22 cellular contexts compared by ENCODE assay signal in the genomic region with DNA sequence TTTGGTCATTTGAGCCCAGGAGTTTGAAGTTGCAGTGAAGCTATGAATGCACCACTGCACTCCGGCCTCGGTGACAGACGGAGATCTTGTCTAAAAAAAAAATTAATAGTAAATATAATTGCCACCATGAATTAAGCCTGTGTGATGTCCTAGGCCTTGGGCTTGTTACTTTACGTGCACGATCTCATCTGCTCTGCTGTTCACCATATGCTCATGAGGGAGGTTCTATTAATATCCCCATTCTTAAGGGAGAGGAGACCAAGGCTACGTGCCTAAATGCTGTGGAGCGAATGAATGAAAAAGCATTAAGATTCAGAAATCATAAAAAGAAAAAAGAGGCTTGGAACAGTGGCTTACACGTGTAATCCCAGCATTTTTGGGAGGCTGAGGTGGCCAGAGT. TPM values are rescaled to one million over a fixed set of nuclear protein-coding genes. Genes with fewer than 3 reads are reported as not detected.
DNase-seq lines count a peak whose midpoint lies in the region; ATAC-seq and TF ChIP-seq lines count a peak whose summit lies in the region.
"Had no signal": no experiment of that assay in that cellular context is flagged by ENCODE, and none has a peak within 500 bp of the region (broad histone marks: within the 10 kb centered on the region; RNA-seq: fewer than 3 reads in every experiment).

No MANE protein-coding gene starts in this region.

- no peaks in the 10 kb centered on the region for H3K9me3 ChIP-seq in left ventricle myocardium inferior (replicated peaks)
- H3K9me3 ChIP-seq in heart right ventricle, result no peaks in the 10 kb centered on the region
- H3K9me3 ChIP-seq: A549, Peyer's patch had no signal

- no peaks in the 10 kb centered on the region for H3K27me3 ChIP-seq in left ventricle myocardium inferior (ENCODE audit: low read depth)
- no peaks in the 10 kb centered on the region for H3K27me3 ChIP-seq in heart right ventricle
- H3K27me3 ChIP-seq: Peyer's patch had no signal

- POLR2A ChIA-PET in GM10248 (lab: Yijun Ruan, JAX), result no interaction called here

- H3K36me3 ChIP-seq in left ventricle myocardium inferior (no peaks in the 10 kb centered on the region), heart right ventricle (peaks cover 0 to under 1% (median 0%) of the 10 kb centered on the region in 9 donors)
- H3K36me3 ChIP-seq: Peyer's patch had no signal

- peaks cover 0 to 2% (median 0%) of the 10 kb centered on the region in 5 experiments for H3K9me3 Mint-ChIP-seq in brain
- no peaks in the 10 kb centered on the region for H3K9me3 Mint-ChIP-seq in nephron
- H3K9me3 Mint-ChIP-seq: CD8-positive, alpha-beta memory T cell had no signal

- H3K4me3 ChIP-seq in left ventricle myocardium inferior (no peak overlapping the region), heart right ventricle (no peak overlapping the region)
- H3K4me3 ChIP-seq: A549, Peyer's patch had no signal

- no peak for TF ChIP-seq CTCF in left ventricle myocardium inferior (IDR thresholded peaks at IDR 0.05; ENCODE audit: borderline replicate concordance)
- no peak for TF ChIP-seq CTCF in heart right ventricle (IDR thresholded peaks at IDR 0.05)
- no peak for TF ChIP-seq CTCF in brain (conservative IDR thresholded peaks at IDR 0.05)
- no peak for TF ChIP-seq CTCF in nephron (IDR thresholded peaks at IDR 0.05; ENCODE audit: unreplicated experiment in 3 of 3)
- TF ChIP-seq CTCF in GM10248 (IDR thresholded peaks at IDR 0.05; ENCODE audit: control extremely low read depth, extremely low read depth, low read depth, missing control alignments), result no peak

- ATAC-seq in heart right ventricle, result no peak
- no peak for ATAC-seq in GM19351 (IDR thresholded peaks at IDR 0.05; ENCODE audit: unreplicated experiment)
- ATAC-seq: A549, HCT116, Right ventricle myocardium inferior had no signal

- DNase-seq in left ventricle myocardium inferior, result no peak
- DNase-seq in heart right ventricle, result no peak
- DNase-seq in GM10248 (ENCODE audit: extremely low spot score), result no peak
- DNase-seq in iPS-NIHi7 (ENCODE audit: extremely low spot score), result no peak
- DNase-seq: DMS79 treated with DMSO at 0.1 percent for 48 hours; GOT3; Kasumi-1; MM.1S; NCI-H1092; NCI-H1436 treated with DMSO at 0.1 percent for 48 hours; NCI-H2081; NCI-H510A; NCI-H748 treated with DMSO at 0.1 percent for 48 hours; NK-92 treated with Interleukin-12 subunit alpha and Interleukin-12 subunit beta, amount 100 ng/mL, for 24 hours; Peyer's patch had no signal

- intact Hi-C loops in left ventricle myocardium inferior (cut with micrococcal nuclease), result no loop called here
- intact Hi-C loops in heart right ventricle (cut with DNase I), result loop anchor here in 6 of 10 donors (5.0 to 10.0 kb wide), 6 partner anchors 75 to 198 kb away; a partner anchor contains a TSS

- H3K27me3 Mint-ChIP-seq in brain (no peaks in the 10 kb centered on the region), nephron (ENCODE audit: low read depth) (no peaks in the 10 kb centered on the region)
- H3K27me3 Mint-ChIP-seq: CD8-positive, alpha-beta memory T cell had no signal

- H3K4me1 ChIP-seq in left ventricle myocardium inferior, result peaks cover 63% of the 10 kb centered on the region
- H3K4me1 ChIP-seq in heart right ventricle, result peaks cover 9 to 55% (median 40%) of the 10 kb centered on the region in 9 donors

- 62 to 65% methylated on average over 8 of the region's 8 CpGs for WGBS in heart right ventricle, 2 donors

- peak overlapping the region in 4 of 5 experiments; percentile 5 to 60 (median 40) for H3K4me3 Mint-ChIP-seq in brain
- peak overlapping the region in 2 of 3 experiments; percentile 18 to 44 for H3K4me3 Mint-ChIP-seq in nephron

- peaks cover 50% of the 10 kb centered on the region for H3K4me1 Mint-ChIP-seq in brain
- H3K4me1 Mint-ChIP-seq in nephron, result peaks cover 22% of the 10 kb centered on the region

- CTCF ChIA-PET in GM10248 (lab: Yijun Ruan, JAX), result no interaction called here

- H3K36me3 Mint-ChIP-seq in brain (no peaks in the 10 kb centered on the region), nephron (ENCODE audit: low read depth) (peaks cover 1% of the 10 kb centered on the region)

- H3K27ac ChIP-seq in left ventricle myocardium inferior (replicated peaks) (peak overlapping the region; percentile 86), heart right ventricle (peak overlapping the region in 4 of 10 donors; percentile 11 to 31 (median 18))
- H3K27ac ChIP-seq: A549, Peyer's patch had no signal

- H3K27ac Mint-ChIP-seq in brain, result peak overlapping the region; percentile 19 to 99 (median 76)
- H3K27ac Mint-ChIP-seq in nephron, result peak overlapping the region in 2 of 3 experiments; percentile 26 to 67
- H3K27ac Mint-ChIP-seq: CD8-positive, alpha-beta memory T cell had no signal

RNA-seq across cellular contexts. Expression of a gene that starts 2.6 kb away (rescaled TPM):
- total RNA-seq in left ventricle myocardium inferior (13.1 TPM), heart right ventricle (10 to 100 TPM; 12.4 to 17.7 (median 16.0) TPM)
- polyA plus RNA-seq in heart right ventricle (10 to 100 TPM; 14.8 to 18.6 TPM), brain (ENCODE audit: insufficient read depth, low read depth, low replicate concordance) (20.4 TPM)

RNA-seq across cellular contexts. Expression of a gene that starts 4.9 kb away (rescaled TPM):
- total RNA-seq in left ventricle myocardium inferior (22.5 TPM), heart right ventricle (10 to 100 TPM; 13.4 to 29.8 (median 20.4) TPM)
- polyA plus RNA-seq in heart right ventricle (10 to 100 TPM; 26.6 to 30.8 TPM), brain (ENCODE audit: insufficient read depth, low read depth, low replicate concordance) (58.2 TPM)

RNA-seq across cellular contexts. Expression of a gene that starts 16.1 kb away (rescaled TPM):
- not detected for total RNA-seq in left ventricle myocardium inferior
- total RNA-seq in heart right ventricle, result not detected
- not detected for polyA plus RNA-seq in heart right ventricle
- polyA plus RNA-seq in brain (ENCODE audit: insufficient read depth, low read depth, low replicate concordance), result not detected
- total RNA-seq: CD8-positive, alpha-beta memory T cell; Peyer's patch; Right ventricle myocardium inferior had no signal
- polyA plus RNA-seq: A549; CD8-positive, alpha-beta memory T cell had no signal

RNA-seq across cellular contexts. Expression of a gene that starts 41.2 kb away (rescaled TPM):
- total RNA-seq in left ventricle myocardium inferior (40.3 TPM), heart right ventricle (10 to 100 TPM; 30.7 to 73.1 (median 43.9) TPM)
- polyA plus RNA-seq in heart right ventricle (10 to 100 TPM; 26.0 to 39.7 TPM), brain (ENCODE audit: insufficient read depth, low read depth, low replicate concordance) (43.9 TPM)

RNA-seq across cellular contexts. Expression of a gene that starts 52.3 kb away (rescaled TPM):
- not detected for total RNA-seq in left ventricle myocardium inferior
- not detected for total RNA-seq in heart right ventricle
- not detected for polyA plus RNA-seq in heart right ventricle
- polyA plus RNA-seq in brain (ENCODE audit: insufficient read depth, low read depth, low replicate concordance), result not detected
- total RNA-seq: CD8-positive, alpha-beta memory T cell; Peyer's patch; Right ventricle myocardium inferior had no signal
- polyA plus RNA-seq: CD8-positive, alpha-beta memory T cell had no signal
